24 cellular contexts compared by ENCODE assay signal in genomic region chr14:99125113-99125512, GRCh38.
DNase-seq lines count a peak whose midpoint lies in the region; ATAC-seq and TF ChIP-seq lines count a peak whose summit lies in the region.
"Had no signal": no experiment of that assay in that cellular context is flagged by ENCODE, and none has a peak within 500 bp of the region (broad histone marks: within the 10 kb centered on the region; RNA-seq: fewer than 3 reads in every experiment).

No MANE protein-coding gene starts in this region.

- TF ChIP-seq CTCF in endothelial cell (IDR thresholded peaks at IDR 0.05; ENCODE audit: unreplicated experiment) (peak; percentile 3), osteocyte (IDR thresholded peaks at IDR 0.05) (no peak), MCF 10A (IDR thresholded peaks at IDR 0.05; ENCODE audit: unreplicated experiment) (no peak)

- POLR2A ChIA-PET in MCF 10A (lab: Yijun Ruan, JAX), result interaction anchor here (0.6 to 0.7 kb wide), 2 partner anchors 27 to 122 kb away, joined by 4 to 5 read pairs; no protein-coding TSS in a partner anchor

- ATAC-seq in activated T-cell treated with anti-CD3 and anti-CD28 coated beads, Interleukin-2, amount 50 U/mL, for 72 hours (replicated peaks in 1 of 2), result no peak
- no peak for ATAC-seq in HG02623 (IDR thresholded peaks at IDR 0.05; ENCODE audit: unreplicated experiment)
- ATAC-seq in GM18520 (IDR thresholded peaks at IDR 0.05; ENCODE audit: unreplicated experiment), result no peak
- ATAC-seq: GM12878, Right ventricle myocardium inferior had no signal

- CTCF ChIA-PET in MCF 10A (lab: Yijun Ruan, JAX), result no interaction called here

- no peaks in the 10 kb centered on the region for H3K36me3 Mint-ChIP-seq in activated T-cell treated with anti-CD3 and anti-CD28 coated beads, Interleukin-2, amount 50 U/mL, for 24 hours (ENCODE audit: low read depth)
- H3K36me3 Mint-ChIP-seq in activated T-cell treated with anti-CD3 and anti-CD28 coated beads, Interleukin-2, amount 50 U/mL, for 72 hours (ENCODE audit: insufficient read depth in 2 of 2), result no peaks in the 10 kb centered on the region
- peaks cover 3% of the 10 kb centered on the region for H3K36me3 Mint-ChIP-seq in endothelial cell (ENCODE audit: low read depth, unreplicated experiment)
- H3K36me3 Mint-ChIP-seq in osteocyte (ENCODE audit: unreplicated experiment), result no peaks in the 10 kb centered on the region
- H3K36me3 Mint-ChIP-seq in MCF 10A (ENCODE audit: insufficient read depth, unreplicated experiment), result peaks cover 9% of the 10 kb centered on the region

- intact Hi-C loops in MCF 10A (cut with micrococcal nuclease), result loop anchor here (5.0 kb wide), 1 partner anchor 168 kb away; no protein-coding TSS in a partner anchor

- H3K4me3 Mint-ChIP-seq in activated T-cell treated with anti-CD3 and anti-CD28 coated beads, Interleukin-2, amount 50 U/mL, for 24 hours, result no peak overlapping the region
- H3K4me3 Mint-ChIP-seq in activated T-cell treated with anti-CD3 and anti-CD28 coated beads, Interleukin-2, amount 50 U/mL, for 72 hours, result no peak overlapping the region
- no peak overlapping the region for H3K4me3 Mint-ChIP-seq in endothelial cell (ENCODE audit: unreplicated experiment)
- H3K4me3 Mint-ChIP-seq in osteocyte (ENCODE audit: unreplicated experiment), result no peak overlapping the region
- no peak overlapping the region for H3K4me3 Mint-ChIP-seq in MCF 10A (ENCODE audit: unreplicated experiment)
- H3K4me3 Mint-ChIP-seq: CD4-positive, CD25-positive, alpha-beta regulatory T cell had no signal

- peaks cover 14% of the 10 kb centered on the region for H3K4me1 Mint-ChIP-seq in activated T-cell treated with anti-CD3 and anti-CD28 coated beads, Interleukin-2, amount 50 U/mL, for 24 hours (ENCODE audit: low read depth)
- peaks cover 18% of the 10 kb centered on the region for H3K4me1 Mint-ChIP-seq in activated T-cell treated with anti-CD3 and anti-CD28 coated beads, Interleukin-2, amount 50 U/mL, for 72 hours (ENCODE audit: low read depth)
- H3K4me1 Mint-ChIP-seq in endothelial cell (ENCODE audit: unreplicated experiment) (peaks cover 11% of the 10 kb centered on the region), osteocyte (ENCODE audit: unreplicated experiment) (peaks cover 7% of the 10 kb centered on the region), MCF 10A (ENCODE audit: insufficient read depth, unreplicated experiment) (peaks cover 15% of the 10 kb centered on the region)

- no TSS peak for BruUV-seq in MCF 10A (replicated peaks; lab: Mats Ljungman, UMichigan)

- no peaks in the 10 kb centered on the region for H3K9me3 Mint-ChIP-seq in activated T-cell treated with anti-CD3 and anti-CD28 coated beads, Interleukin-2, amount 50 U/mL, for 24 hours
- H3K9me3 Mint-ChIP-seq in activated T-cell treated with anti-CD3 and anti-CD28 coated beads, Interleukin-2, amount 50 U/mL, for 72 hours, result no peaks in the 10 kb centered on the region
- H3K9me3 Mint-ChIP-seq in endothelial cell (ENCODE audit: unreplicated experiment) (no peaks in the 10 kb centered on the region), osteocyte (ENCODE audit: unreplicated experiment) (no peaks in the 10 kb centered on the region), MCF 10A (ENCODE audit: unreplicated experiment) (no peaks in the 10 kb centered on the region)
- H3K9me3 Mint-ChIP-seq: CD4-positive, CD25-positive, alpha-beta regulatory T cell had no signal

- no peak overlapping the region for H3K27ac Mint-ChIP-seq in activated T-cell treated with anti-CD3 and anti-CD28 coated beads, Interleukin-2, amount 50 U/mL, for 24 hours
- no peak overlapping the region for H3K27ac Mint-ChIP-seq in activated T-cell treated with anti-CD3 and anti-CD28 coated beads, Interleukin-2, amount 50 U/mL, for 72 hours
- H3K27ac Mint-ChIP-seq in endothelial cell (ENCODE audit: unreplicated experiment) (no peak overlapping the region), osteocyte (ENCODE audit: unreplicated experiment) (no peak overlapping the region), MCF 10A (ENCODE audit: low read depth, unreplicated experiment) (no peak overlapping the region)
- H3K27ac Mint-ChIP-seq: CD4-positive, CD25-positive, alpha-beta regulatory T cell had no signal

- no peaks in the 10 kb centered on the region for H3K27me3 Mint-ChIP-seq in activated T-cell treated with anti-CD3 and anti-CD28 coated beads, Interleukin-2, amount 50 U/mL, for 24 hours
- H3K27me3 Mint-ChIP-seq in activated T-cell treated with anti-CD3 and anti-CD28 coated beads, Interleukin-2, amount 50 U/mL, for 72 hours (ENCODE audit: low read depth), result no peaks in the 10 kb centered on the region
- H3K27me3 Mint-ChIP-seq in endothelial cell (ENCODE audit: unreplicated experiment) (no peaks in the 10 kb centered on the region), osteocyte (ENCODE audit: unreplicated experiment) (no peaks in the 10 kb centered on the region), MCF 10A (ENCODE audit: insufficient read depth, unreplicated experiment) (peaks cover 11% of the 10 kb centered on the region)
- H3K27me3 Mint-ChIP-seq: CD4-positive, CD25-positive, alpha-beta regulatory T cell had no signal

- peak; percentile 13 for DNase-seq in activated T-cell treated with anti-CD3 and anti-CD28 coated beads, Interleukin-2, amount 50 U/mL, for 24 hours
- DNase-seq in activated T-cell treated with anti-CD3 and anti-CD28 coated beads, Interleukin-2, amount 50 U/mL, for 72 hours, result no peak
- DNase-seq in endothelial cell (ENCODE audit: low spot score) (peak; percentile 1), osteocyte (ENCODE audit: extremely low spot score, unreplicated experiment) (peak; percentile 70), MCF 10A (ENCODE audit: unreplicated experiment) (no peak)
- DNase-seq: BE2C; CD4-positive, CD25-positive, alpha-beta regulatory T cell; DMS153; GF-D8; GOT3; Kasumi-1; MM.1S; NCI-H1092; NCI-H1436 treated with DMSO at 0.1 percent for 48 hours; NCI-H2029; NCI-H2171; NCI-H446 treated with DMSO at 0.1 percent for 48 hours; NCI-H69; NK-92 treated with Interleukin-12 subunit alpha and Interleukin-12 subunit beta, amount 100 ng/mL, for 24 hours; Peyer's patch had no signal

Comparison
In these comparisons a context has a peak if more than half of its experiments do, and no peak if none do; other contexts are left out.
1. DNase-seq: peak in activated T-cell treated with anti-CD3 and anti-CD28 coated beads, Interleukin-2, amount 50 U/mL, for 24 hours (single experiment), endothelial cell (single experiment) and osteocyte (single experiment); none in activated T-cell treated with anti-CD3 and anti-CD28 coated beads, Interleukin-2, amount 50 U/mL, for 72 hours (0 of 2) and MCF 10A (single experiment).